ENCODE assay signal across 11 cellular contexts in genomic region chr9:77953590-77953989, GRCh38.
A peak's percentile ranks its signal among the peaks of the same experiment; 100 is the strongest.
DNase-seq lines count a peak whose midpoint lies in the region; ATAC-seq and TF ChIP-seq lines count a peak whose summit lies in the region.
"Had no signal": no experiment of that assay in that cellular context is flagged by ENCODE, and none has a peak within 500 bp of the region (broad histone marks: within the 10 kb centered on the region; RNA-seq: fewer than 3 reads in every experiment).

No MANE protein-coding gene starts in this region.

- H3K9me3 ChIP-seq in osteoblast (ENCODE audit: low read depth, low read length) (no peaks in the 10 kb centered on the region), BE2C (no peaks in the 10 kb centered on the region)
- H3K9me3 ChIP-seq: right atrium auricular region had no signal

- H3K4me1 Mint-ChIP-seq in central memory CD8-positive, alpha-beta T cell, result no peaks in the 10 kb centered on the region

- no peak overlapping the region for H3K27ac Mint-ChIP-seq in central memory CD8-positive, alpha-beta T cell (ENCODE audit: low read depth)
- H3K27ac Mint-ChIP-seq: activated CD4-positive, alpha-beta T cell treated with anti-CD3 and anti-CD28 coated beads for 36 hours; activated T-helper 1 cell treated with anti-CD3 and anti-CD28 coated beads, Interleukin-12 subunit alpha, Interleukin-12 subunit beta, Interleukin-2, Interleukin-4 antibody, amounts not matched to agents 30 ng/mL and 10 ng/mL and 1 ng/mL, durations not matched to agents 14 hours and 24 hours and 36 hours had no signal

- H2AFZ ChIP-seq in osteoblast (ENCODE audit: low read length), result no peak overlapping the region

- no peak for TF ChIP-seq CTCF in osteoblast (IDR thresholded peaks at IDR 0.05; ENCODE audit: extremely low read depth, low read depth, low read length)
- TF ChIP-seq CTCF in BE2C (IDR thresholded peaks at IDR 0.05; ENCODE audit: low read depth, low read length), result no peak

- H3K36me3 ChIP-seq in osteoblast (ENCODE audit: insufficient read depth, low read length) (no peaks in the 10 kb centered on the region), BE2C (no peaks in the 10 kb centered on the region; the same call in 1 of the 2 replicates)
- H3K36me3 ChIP-seq: right atrium auricular region had no signal

- ATAC-seq in central memory CD8-positive, alpha-beta T cell (replicated peaks; ENCODE audit: extremely low read depth, poor library complexity, severe bottlenecking), result peak; percentile 24
- ATAC-seq in GM18870 (IDR thresholded peaks at IDR 0.05; ENCODE audit: unreplicated experiment) (no peak), GM21390 (IDR thresholded peaks at IDR 0.05; ENCODE audit: unreplicated experiment) (no peak)
- ATAC-seq: activated CD4-positive, alpha-beta T cell treated with anti-CD3 and anti-CD28 coated beads for 36 hours had no signal

- DNase-seq in DMS53 treated with DMSO at 0.1 percent for 48 hours (lab: John Stamatoyannopoulos, UW; ENCODE audit: unreplicated experiment), result peak; percentile 44
- DNase-seq in NCI-H146 treated with DMSO at 0.1 percent for 48 hours (lab: John Stamatoyannopoulos, UW; ENCODE audit: unreplicated experiment), result peak; percentile 3
- no peak for DNase-seq in central memory CD8-positive, alpha-beta T cell (ENCODE audit: low spot score in 2 of 2)
- no peak for DNase-seq in osteoblast (ENCODE audit: insufficient read length, low spot score, missing footprints)
- no peak for DNase-seq in ureter (ENCODE audit: low spot score)
- no peak for DNase-seq in BE2C
- DNase-seq: activated CD4-positive, alpha-beta T cell treated with anti-CD3 and anti-CD28 coated beads for 36 hours had no signal

- H3K79me2 ChIP-seq in osteoblast (ENCODE audit: insufficient read depth, low read length), result peaks cover 81% of the 10 kb centered on the region

- H3K27me3 ChIP-seq in osteoblast (ENCODE audit: insufficient read depth, low read length) (no peaks in the 10 kb centered on the region), BE2C (no peaks in the 10 kb centered on the region)
- H3K27me3 ChIP-seq: right atrium auricular region had no signal

- peaks cover 2% of the 10 kb centered on the region for H3K36me3 Mint-ChIP-seq in central memory CD8-positive, alpha-beta T cell (ENCODE audit: insufficient read depth)

- peak overlapping the region; percentile 0 for H3K4me2 ChIP-seq in osteoblast (ENCODE audit: insufficient read depth, low read length)

- H3K27me3 Mint-ChIP-seq in central memory CD8-positive, alpha-beta T cell, result peaks cover 26% of the 10 kb centered on the region
- H3K27me3 Mint-ChIP-seq: activated CD4-positive, alpha-beta T cell treated with anti-CD3 and anti-CD28 coated beads for 36 hours had no signal

- H4K20me1 ChIP-seq in osteoblast (ENCODE audit: insufficient read depth, low read length), result peaks cover 10% of the 10 kb centered on the region

- H3K4me3 ChIP-seq in osteoblast (ENCODE audit: insufficient read depth, low read length), result no peak overlapping the region
- H3K4me3 ChIP-seq in BE2C (ENCODE audit: low read depth, low read length), result no peak overlapping the region
- H3K4me3 ChIP-seq: right atrium auricular region had no signal

- H3K9me3 Mint-ChIP-seq in central memory CD8-positive, alpha-beta T cell, result no peaks in the 10 kb centered on the region
- H3K9me3 Mint-ChIP-seq: activated T-helper 1 cell treated with anti-CD3 and anti-CD28 coated beads, Interleukin-12 subunit alpha, Interleukin-12 subunit beta, Interleukin-2, Interleukin-4 antibody, amounts not matched to agents 30 ng/mL and 10 ng/mL and 1 ng/mL, durations not matched to agents 14 hours and 24 hours and 36 hours had no signal

- H3K4me1 ChIP-seq in osteoblast (ENCODE audit: insufficient read depth, low read length), result peaks cover 36% of the 10 kb centered on the region
- peaks cover 25% of the 10 kb centered on the region for H3K4me1 ChIP-seq in BE2C

- no peak overlapping the region for H3K4me3 Mint-ChIP-seq in central memory CD8-positive, alpha-beta T cell
- H3K4me3 Mint-ChIP-seq: activated CD4-positive, alpha-beta T cell treated with anti-CD3 and anti-CD28 coated beads for 36 hours; activated T-helper 1 cell treated with anti-CD3 and anti-CD28 coated beads, Interleukin-12 subunit alpha, Interleukin-12 subunit beta, Interleukin-2, Interleukin-4 antibody, amounts not matched to agents 30 ng/mL and 10 ng/mL and 1 ng/mL, durations not matched to agents 14 hours and 24 hours and 36 hours had no signal

- H3K27ac ChIP-seq in osteoblast (ENCODE audit: low read depth, low read length), result peak overlapping the region; percentile 51

Comparison
In these comparisons a context has a peak if more than half of its experiments do, and no peak if none do; other contexts are left out.
1. DNase-seq: peak in DMS53 treated with DMSO at 0.1 percent for 48 hours (single experiment) and NCI-H146 treated with DMSO at 0.1 percent for 48 hours (single experiment); none in central memory CD8-positive, alpha-beta T cell (0 of 2), osteoblast (single experiment), ureter (single experiment) and BE2C (single experiment).